ENCODE assay signal across 8 cellular contexts in genomic region chr19:1266116-1266817, GRCh38. TPM values are rescaled to one million over a fixed set of nuclear protein-coding genes. Genes with fewer than 3 reads are reported as not detected.
DNase-seq lines count a peak whose midpoint lies in the region; ATAC-seq, FAIRE-seq and TF ChIP-seq lines count a peak whose summit lies in the region.

No MANE protein-coding gene starts in this region.

- DNase-seq in GM12891 (ENCODE audit: insufficient read length, low spot score) (peak; percentile 81), NCI-H2196 treated with DMSO at 0.1 percent for 48 hours (lab: John Stamatoyannopoulos, UW; ENCODE audit: unreplicated experiment) (peak; percentile 72), left kidney (ENCODE audit: low read depth, low spot score) (peak; percentile 93), GM19240 (ENCODE audit: insufficient read length, low spot score) (no peak)
- peak; percentile 74 for DNase-seq in activated CD4-positive, alpha-beta T cell treated with anti-CD3 and anti-CD28 coated beads for 1 hour
- peak; percentile 76 to 80 for DNase-seq in stimulated activated CD4-positive, alpha-beta T cell treated with anti-CD3 and anti-CD28 coated beads, Interleukin-2, amount 100 ng/mL, for 48 hours

- peak overlapping the region; percentile 79 for H3K27ac ChIP-seq in cingulate gyrus (ENCODE audit: low read depth, low read length)

- FAIRE-seq in GM12891 (lab: Jason Lieb, UNC), result peak; percentile 93

- peak; percentile 31 for ATAC-seq in HG02852 (IDR thresholded peaks at IDR 0.05; ENCODE audit: unreplicated experiment)

- TF ChIP-seq POLR2A in GM12891 (IDR thresholded peaks at IDR 0.05; ENCODE audit: low read depth, low read length), result no peak

TF ChIP-seq in GM12891, 5 proteins besides CTCF, POLR2A, EP300 and RAD21:
- TF ChIP-seq TAF1 (IDR thresholded peaks at IDR 0.05; ENCODE audit: low read depth, low read length), result no peak

RNA-seq across cellular contexts. Expression of gene CIRBP, which starts 2.9 kb away (rescaled TPM):
- polyA plus RNA-seq in GM12891 (2012; ENCODE audit: low read depth, missing spikeins), result 297 TPM

RNA-seq across cellular contexts. Expression of gene FAM174C, which starts 9.1 kb away (rescaled TPM):
- 47.7 TPM for polyA plus RNA-seq in GM12891 (2012; ENCODE audit: low read depth, missing spikeins)

RNA-seq across cellular contexts. Expression of gene MIDN, which starts 17.9 kb away (rescaled TPM):
- polyA plus RNA-seq in GM12891 (2012; ENCODE audit: low read depth, missing spikeins), result 16.2 TPM

RNA-seq across cellular contexts. Expression of gene EFNA2, which starts 19.4 kb away (rescaled TPM):
- polyA plus RNA-seq in GM12891 (2012; ENCODE audit: low read depth, missing spikeins), result not detected

RNA-seq across cellular contexts. Expression of gene ATP5F1D, which starts 24.7 kb away (rescaled TPM):
- 209 TPM for polyA plus RNA-seq in GM12891 (2012; ENCODE audit: low read depth, missing spikeins)
